ENCODE assay signal across 8 cellular contexts in the genomic region with DNA sequence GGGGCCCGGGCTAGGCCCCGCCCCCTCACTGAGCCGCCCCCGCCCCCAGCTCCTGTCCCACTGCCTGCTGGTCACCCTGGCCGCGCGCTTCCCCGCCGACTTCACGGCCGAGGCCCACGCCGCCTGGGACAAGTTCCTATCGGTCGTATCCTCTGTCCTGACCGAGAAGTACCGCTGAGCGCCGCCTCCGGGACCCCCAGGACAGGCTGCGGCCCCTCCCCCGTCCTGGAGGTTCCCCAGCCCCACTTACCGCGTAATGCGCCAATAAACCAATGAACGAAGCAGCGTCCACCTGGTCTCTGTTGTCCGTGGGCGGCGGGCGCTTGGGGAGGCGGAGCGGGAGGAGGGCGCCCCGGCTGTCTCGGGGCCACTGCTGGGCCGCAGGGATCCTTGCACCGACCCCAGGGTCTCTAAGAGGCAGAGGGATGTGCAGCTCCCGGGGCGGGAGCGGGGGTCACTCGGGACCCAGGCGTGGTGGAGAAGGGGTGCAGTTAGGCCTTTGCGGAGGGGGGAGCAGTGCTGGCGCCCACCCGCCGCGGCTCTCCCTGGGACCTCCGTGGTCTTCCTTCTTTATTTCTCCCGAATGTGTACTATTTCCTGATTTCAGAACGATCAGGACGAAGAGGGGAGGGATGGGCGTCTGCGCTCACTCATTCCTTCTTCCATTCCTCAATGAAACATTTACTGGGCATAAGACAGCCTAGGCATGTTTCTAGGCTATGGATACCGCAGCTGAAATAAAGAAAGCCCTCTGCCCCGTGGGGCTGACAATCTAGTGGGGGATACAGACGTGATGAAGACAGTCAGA. TPM values are rescaled to one million over a fixed set of nuclear protein-coding genes. Genes with fewer than 3 reads are reported as not detected.
DNase-seq lines count a peak whose midpoint lies in the region; ATAC-seq and TF ChIP-seq lines count a peak whose summit lies in the region.

No MANE protein-coding gene starts in this region.

- intact Hi-C loops in activated naive CD4-positive, alpha-beta T cell treated with anti-CD3 and anti-CD28 coated beads for 36 hours (cut with micrococcal nuclease): no loop called here
- intact Hi-C loops in left ventricle myocardium superior (cut with micrococcal nuclease): no loop called here
- intact Hi-C loops in gastrocnemius medialis (cut with DNase I; ENCODE audit: low total_unique reads): no loop called here

- no peaks in the 10 kb centered on the region for H3K9me3 Mint-ChIP-seq in activated naive CD4-positive, alpha-beta T cell treated with anti-CD3 and anti-CD28 coated beads for 36 hours

- H3K4me3 ChIP-seq in gastrocnemius medialis: peak overlapping the region; percentile 47 to 62 (median 53)

- H3K27me3 Mint-ChIP-seq in activated naive CD4-positive, alpha-beta T cell treated with anti-CD3 and anti-CD28 coated beads for 36 hours (ENCODE audit: low read depth): peaks cover 35% of the 10 kb centered on the region

- H3K4me1 Mint-ChIP-seq in activated naive CD4-positive, alpha-beta T cell treated with anti-CD3 and anti-CD28 coated beads for 36 hours (ENCODE audit: low read depth): peaks cover 7% of the 10 kb centered on the region

- DNase-seq in stimulated activated CD4-positive, alpha-beta T cell treated with anti-CD3 and anti-CD28 coated beads, Interleukin-15, amount 100 ng/mL, for 24 hours: peak; percentile 30
- DNase-seq in stimulated activated CD4-positive, alpha-beta T cell treated with anti-CD3 and anti-CD28 coated beads, Interleukin-4, amount 100 ng/mL, for 24 hours: no peak
- DNase-seq in activated naive CD4-positive, alpha-beta T cell treated with anti-CD3 and anti-CD28 coated beads for 36 hours: no peak
- DNase-seq in left ventricle myocardium superior (peak; percentile 37), gastrocnemius medialis (no peak), RKO (ENCODE audit: low spot score) (no peak), T1000 (lab: John Stamatoyannopoulos, UW) (no peak)

- H3K4me3 Mint-ChIP-seq in activated naive CD4-positive, alpha-beta T cell treated with anti-CD3 and anti-CD28 coated beads for 36 hours: peak overlapping the region; percentile 50

- peaks cover 27 to 49% (median 32%) of the 10 kb centered on the region in 3 donors for H3K27me3 ChIP-seq in gastrocnemius medialis

- no peaks in the 10 kb centered on the region for H3K36me3 ChIP-seq in gastrocnemius medialis

- peaks cover 6 to 7% of the 10 kb centered on the region in 2 donors for H3K4me1 ChIP-seq in gastrocnemius medialis

- in situ Hi-C loops in gastrocnemius medialis (cut with MboI; ENCODE audit: low sequenced_read_pairs in 4 of 4): no loop called here

- CTCF ChIA-PET in activated naive CD4-positive, alpha-beta T cell treated with anti-CD3 and anti-CD28 coated beads for 36 hours (lab: Charles Lee): no interaction called here

- no peak overlapping the region for H3K27ac ChIP-seq in gastrocnemius medialis

- no peak overlapping the region for H3K27ac Mint-ChIP-seq in activated naive CD4-positive, alpha-beta T cell treated with anti-CD3 and anti-CD28 coated beads for 36 hours

- TF ChIP-seq CTCF in gastrocnemius medialis (IDR thresholded peaks at IDR 0.05 in 4 of 5, conservative IDR thresholded peaks at IDR 0.05 in 1 of 5): no peak

- peak; percentile 69 for ATAC-seq in left ventricle myocardium superior
- ATAC-seq in gastrocnemius medialis: peak in 1 of 2 donors; percentile 53
- ATAC-seq in GM19324 (IDR thresholded peaks at IDR 0.05; ENCODE audit: low FRiP score, unreplicated experiment): no peak

- H3K9me3 ChIP-seq in gastrocnemius medialis: no peaks in the 10 kb centered on the region

- H3K36me3 Mint-ChIP-seq in activated naive CD4-positive, alpha-beta T cell treated with anti-CD3 and anti-CD28 coated beads for 36 hours (ENCODE audit: low read depth): no peaks in the 10 kb centered on the region

- TF ChIP-seq POLR2A in gastrocnemius medialis (IDR thresholded peaks at IDR 0.05): no peak

RNA-seq across cellular contexts. Expression of a gene that starts 2.0 kb away (rescaled TPM):
- total RNA-seq in activated naive CD4-positive, alpha-beta T cell treated with anti-CD3 and anti-CD28 coated beads for 36 hours: not detected
- total RNA-seq in left ventricle myocardium superior (not detected), gastrocnemius medialis (not detected)

RNA-seq across cellular contexts. Expression of a gene that starts 11.4 kb away (rescaled TPM):
- not detected for total RNA-seq in activated naive CD4-positive, alpha-beta T cell treated with anti-CD3 and anti-CD28 coated beads for 36 hours
- total RNA-seq in left ventricle myocardium superior: not detected
- total RNA-seq in gastrocnemius medialis: not detected

RNA-seq across cellular contexts. Expression of a gene that starts 16.0 kb away (rescaled TPM):
- 10 to 100 TPM; 38.1 to 42.0 TPM for total RNA-seq in activated naive CD4-positive, alpha-beta T cell treated with anti-CD3 and anti-CD28 coated beads for 36 hours
- total RNA-seq in left ventricle myocardium superior: 21.7 TPM
- total RNA-seq in gastrocnemius medialis: 10 to 100 TPM; 12.4 to 24.1 (median 19.4) TPM

RNA-seq across cellular contexts. Expression of a gene that starts 18.2 kb away (rescaled TPM):
- total RNA-seq in activated naive CD4-positive, alpha-beta T cell treated with anti-CD3 and anti-CD28 coated beads for 36 hours: under 1 TPM in 1 of 2 experiments, not detected in 1; 0.62 TPM
- total RNA-seq in left ventricle myocardium superior: 37.2 TPM
- 100 to 1,000 TPM in 2 of 4 donors, 10 to 100 TPM in 1, 1 to 10 TPM in 1; 2.5 to 258 (median 108) TPM for total RNA-seq in gastrocnemius medialis

RNA-seq across cellular contexts. Expression of a gene that starts 22.1 kb away (rescaled TPM):
- not detected for total RNA-seq in activated naive CD4-positive, alpha-beta T cell treated with anti-CD3 and anti-CD28 coated beads for 36 hours
- total RNA-seq in left ventricle myocardium superior (48.9 TPM), gastrocnemius medialis (100 to 1,000 TPM in 1 of 4 donors, 10 to 100 TPM in 2, not detected in 1; 12.3 to 172 (median 49.7) TPM)

Comparison
In these comparisons a context has a peak if more than half of its experiments do, and no peak if none do; other contexts are left out.
1. DNase-seq: peak in stimulated activated CD4-positive, alpha-beta T cell treated with anti-CD3 and anti-CD28 coated beads, Interleukin-15, amount 100 ng/mL, for 24 hours (single experiment) and left ventricle myocardium superior (single experiment); none in stimulated activated CD4-positive, alpha-beta T cell treated with anti-CD3 and anti-CD28 coated beads, Interleukin-4, amount 100 ng/mL, for 24 hours (single experiment), activated naive CD4-positive, alpha-beta T cell treated with anti-CD3 and anti-CD28 coated beads for 36 hours (single experiment), gastrocnemius medialis (0 of 2), RKO (single experiment) and T1000 (single experiment).